ENCODE assay signal across 23 cellular contexts in the genomic region with DNA sequence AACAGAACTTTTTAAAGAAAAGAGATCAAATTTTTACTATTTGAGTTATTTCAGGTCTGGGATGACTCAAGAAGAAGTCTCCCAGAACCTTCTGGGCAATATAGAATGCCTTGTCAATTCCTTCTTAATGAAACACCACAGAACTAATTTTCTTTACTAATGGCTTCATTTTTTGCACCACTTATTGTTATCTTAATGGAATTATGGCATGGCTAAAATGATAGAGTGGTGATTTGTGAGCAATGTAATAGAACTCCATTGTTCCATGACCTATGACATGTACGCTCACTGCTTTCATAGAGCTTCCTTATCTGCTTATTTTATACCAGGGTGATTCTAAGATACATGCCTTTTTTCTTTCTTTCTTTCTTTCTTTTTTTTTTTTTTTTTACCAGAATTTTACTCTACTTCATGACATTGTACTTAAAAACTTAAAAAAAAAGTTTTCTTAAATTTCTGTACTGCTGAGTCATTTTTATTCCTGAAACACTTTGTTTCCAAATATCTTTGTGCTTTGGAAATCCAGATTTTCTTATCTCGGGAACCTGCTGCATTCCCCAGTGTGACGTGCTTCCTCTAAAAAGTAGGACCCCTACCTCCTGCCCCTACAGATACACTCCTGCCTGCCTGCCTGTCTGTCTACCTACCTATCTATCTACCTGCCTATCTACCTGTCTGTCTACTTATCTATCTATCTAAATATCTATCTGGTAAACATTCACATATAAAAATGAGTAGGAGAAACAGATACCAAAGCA.
DNase-seq lines count a peak whose midpoint lies in the region; ATAC-seq and TF ChIP-seq lines count a peak whose summit lies in the region.
"Had no signal": no experiment of that assay in that cellular context is flagged by ENCODE, and none has a peak within 500 bp of the region (broad histone marks: within the 10 kb centered on the region; RNA-seq: fewer than 3 reads in every experiment).

No MANE protein-coding gene starts in this region.

- no peaks in the 10 kb centered on the region for H4K20me1 ChIP-seq in GM23338 (replicated peaks; ENCODE audit: insufficient read depth)

- H3K27ac Mint-ChIP-seq in GM23338 = peak overlapping the region; percentile 48; the same call in 1 of the 2 replicates
- H3K27ac Mint-ChIP-seq in progenitor cell of endocrine pancreas = peak overlapping the region; percentile 46
- H3K27ac Mint-ChIP-seq: CD4-positive, alpha-beta memory T cell had no signal

- no peaks in the 10 kb centered on the region; the same call in 1 of the 2 replicates for H3K79me2 ChIP-seq in GM23338 (replicated peaks; ENCODE audit: insufficient read depth)

- H3K36me3 Mint-ChIP-seq in GM23338 (ENCODE audit: low read depth) (peaks cover 34% of the 10 kb centered on the region), progenitor cell of endocrine pancreas (ENCODE audit: insufficient read depth) (peaks cover 40% of the 10 kb centered on the region)
- H3K36me3 Mint-ChIP-seq: CD4-positive, alpha-beta memory T cell had no signal

- DNase-seq in GM23338 (ENCODE audit: low spot score) = no peak
- peak; percentile 57 for DNase-seq in amniotic epithelial cell (ENCODE audit: low read depth)
- DNase-seq in fibroblast of the aortic adventitia (ENCODE audit: low read depth) = peak; percentile 71
- DNase-seq in progenitor cell of endocrine pancreas (ENCODE audit: low spot score, unreplicated experiment) = no peak
- no peak for DNase-seq in activated CD4-positive, CD25-positive, alpha-beta regulatory T cell treated with anti-CD3 and anti-CD28 coated beads, Interleukin-2, amount 50 U/mL, for 72 hours
- DNase-seq in activated effector memory CD4-positive, alpha-beta T cell treated with Interleukin-2 at 50 U/mL for 16 hours = no peak
- DNase-seq in iPS-NIHi7 (ENCODE audit: extremely low spot score) = no peak
- DNase-seq: 8988T; Caco-2; CD4-positive, alpha-beta memory T cell; DND-41; KBM-7; MM.1S; NCI-H1105; NCI-H2081; NCI-H2171; NCI-H524 treated with DMSO at 0.1 percent for 48 hours; NCI-H82; SJCRH30 had no signal

- TF ChIP-seq CTCF in GM23338 (conservative IDR thresholded peaks at IDR 0.05; ENCODE audit: low read depth in 2 of 2) (no peak), fibroblast of the aortic adventitia (IDR thresholded peaks at IDR 0.05; ENCODE audit: insufficient read depth, low read length) (no peak), progenitor cell of endocrine pancreas (IDR thresholded peaks at IDR 0.05; ENCODE audit: unreplicated experiment) (no peak)

- H3K27me3 Mint-ChIP-seq in GM23338 (ENCODE audit: insufficient read depth, low read depth, poor library complexity) (no peaks in the 10 kb centered on the region), progenitor cell of endocrine pancreas (no peaks in the 10 kb centered on the region)

- H3K4me1 Mint-ChIP-seq in GM23338 = peaks cover 44% of the 10 kb centered on the region
- peaks cover 6% of the 10 kb centered on the region for H3K4me1 Mint-ChIP-seq in progenitor cell of endocrine pancreas (ENCODE audit: low read depth)
- H3K4me1 Mint-ChIP-seq: CD4-positive, alpha-beta memory T cell had no signal

- no peak for ATAC-seq in GM23338
- ATAC-seq: GM12878, HepG2 had no signal

- H3K4me1 ChIP-seq in GM23338 (ENCODE audit: insufficient read depth) = peaks cover 33% of the 10 kb centered on the region
- H3K4me1 ChIP-seq: BLaER1 treated with 17β-estradiol and CSF1 and Interleukin-3, amounts not matched to agents 10 nM and 100 nM; Caco-2; SJCRH30 had no signal

- H3K36me3 ChIP-seq in GM23338 (ENCODE audit: insufficient read depth) = peaks cover 16% of the 10 kb centered on the region; the same call in 1 of the 2 replicates

- no peak overlapping the region for H3K4me2 ChIP-seq in GM23338
- H3K4me2 ChIP-seq: BLaER1 treated with 17β-estradiol and CSF1 and Interleukin-3, amounts not matched to agents 10 nM and 100 nM had no signal

- no peak overlapping the region for H2AFZ ChIP-seq in GM23338

- H3F3A ChIP-seq in GM23338 (replicated peaks; ENCODE audit: low read depth) = no peaks in the 10 kb centered on the region

- peaks cover 6% of the 10 kb centered on the region; the same call in 1 of the 2 replicates for H3K9me2 ChIP-seq in GM23338 (ENCODE audit: insufficient read depth)

- H3K4me3 Mint-ChIP-seq in GM23338 = no peak overlapping the region
- H3K4me3 Mint-ChIP-seq in progenitor cell of endocrine pancreas (ENCODE audit: low read depth) = no peak overlapping the region
- H3K4me3 Mint-ChIP-seq: CD4-positive, alpha-beta memory T cell had no signal

- H3K4me3 ChIP-seq in GM23338 (no peak overlapping the region), fibroblast of the aortic adventitia (ENCODE audit: low read depth, low read length) (no peak overlapping the region)
- H3K4me3 ChIP-seq: BLaER1 treated with 17β-estradiol and CSF1 and Interleukin-3, amounts not matched to agents 10 nM and 100 nM; GM12878; HAP-1; SJCRH30 had no signal

- no peaks in the 10 kb centered on the region for H3K27me3 ChIP-seq in GM23338 (ENCODE audit: insufficient read depth)
- H3K27me3 ChIP-seq: BLaER1 treated with 17β-estradiol and CSF1 and Interleukin-3, amounts not matched to agents 10 nM and 100 nM; SJCRH30 had no signal

- H3K9me3 Mint-ChIP-seq in GM23338 (no peaks in the 10 kb centered on the region; the same call in 2 of the 3 replicates), progenitor cell of endocrine pancreas (ENCODE audit: low read depth) (no peaks in the 10 kb centered on the region)

- H3K27ac ChIP-seq in GM23338 (ENCODE audit: low read depth) = no peak overlapping the region
- H3K27ac ChIP-seq: BLaER1 treated with 17β-estradiol and CSF1 and Interleukin-3, amounts not matched to agents 10 nM and 100 nM; SJCRH30 had no signal

TF ChIP-seq in GM23338, 12 proteins besides CTCF, POLR2A, EP300 and RAD21:
- TF ChIP-seq JUNB (IDR thresholded peaks at IDR 0.05; ENCODE audit: unreplicated experiment) = no peak
- no peak for TF ChIP-seq STAT1 (IDR thresholded peaks at IDR 0.05; ENCODE audit: unreplicated experiment)
- TF ChIP-seq, protein P1, sequence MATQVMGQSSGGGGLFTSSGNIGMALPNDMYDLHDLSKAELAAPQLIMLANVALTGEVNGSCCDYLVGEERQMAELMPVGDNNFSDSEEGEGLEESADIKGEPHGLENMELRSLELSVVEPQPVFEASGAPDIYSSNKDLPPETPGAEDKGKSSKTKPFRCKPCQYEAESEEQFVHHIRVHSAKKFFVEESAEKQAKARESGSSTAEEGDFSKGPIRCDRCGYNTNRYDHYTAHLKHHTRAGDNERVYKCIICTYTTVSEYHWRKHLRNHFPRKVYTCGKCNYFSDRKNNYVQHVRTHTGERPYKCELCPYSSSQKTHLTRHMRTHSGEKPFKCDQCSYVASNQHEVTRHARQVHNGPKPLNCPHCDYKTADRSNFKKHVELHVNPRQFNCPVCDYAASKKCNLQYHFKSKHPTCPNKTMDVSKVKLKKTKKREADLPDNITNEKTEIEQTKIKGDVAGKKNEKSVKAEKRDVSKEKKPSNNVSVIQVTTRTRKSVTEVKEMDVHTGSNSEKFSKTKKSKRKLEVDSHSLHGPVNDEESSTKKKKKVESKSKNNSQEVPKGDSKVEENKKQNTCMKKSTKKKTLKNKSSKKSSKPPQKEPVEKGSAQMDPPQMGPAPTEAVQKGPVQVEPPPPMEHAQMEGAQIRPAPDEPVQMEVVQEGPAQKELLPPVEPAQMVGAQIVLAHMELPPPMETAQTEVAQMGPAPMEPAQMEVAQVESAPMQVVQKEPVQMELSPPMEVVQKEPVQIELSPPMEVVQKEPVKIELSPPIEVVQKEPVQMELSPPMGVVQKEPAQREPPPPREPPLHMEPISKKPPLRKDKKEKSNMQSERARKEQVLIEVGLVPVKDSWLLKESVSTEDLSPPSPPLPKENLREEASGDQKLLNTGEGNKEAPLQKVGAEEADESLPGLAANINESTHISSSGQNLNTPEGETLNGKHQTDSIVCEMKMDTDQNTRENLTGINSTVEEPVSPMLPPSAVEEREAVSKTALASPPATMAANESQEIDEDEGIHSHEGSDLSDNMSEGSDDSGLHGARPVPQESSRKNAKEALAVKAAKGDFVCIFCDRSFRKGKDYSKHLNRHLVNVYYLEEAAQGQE (IDR thresholded peaks at IDR 0.05; ENCODE audit: unreplicated experiment) = no peak
- no peak for TF ChIP-seq EZH2 (IDR thresholded peaks at IDR 0.05; ENCODE audit: low read depth, unreplicated experiment)
- no peak for TF ChIP-seq EZH2phosphoT487 (IDR thresholded peaks at IDR 0.05; ENCODE audit: unreplicated experiment)
- TF ChIP-seq ZNF114 (CRISPR knock-in tag; IDR thresholded peaks at IDR 0.05) = no peak
- TF ChIP-seq ZNF331 (CRISPR knock-in tag; IDR thresholded peaks at IDR 0.05; ENCODE audit: low read depth) = no peak

Comparison
In these comparisons a context has a peak if more than half of its experiments do, and no peak if none do; other contexts are left out.
1. DNase-seq: peak in amniotic epithelial cell (single experiment) and fibroblast of the aortic adventitia (single experiment); none in GM23338 (single experiment), progenitor cell of endocrine pancreas (single experiment), activated CD4-positive, CD25-positive, alpha-beta regulatory T cell treated with anti-CD3 and anti-CD28 coated beads, Interleukin-2, amount 50 U/mL, for 72 hours (single experiment), activated effector memory CD4-positive, alpha-beta T cell treated with Interleukin-2 at 50 U/mL for 16 hours (single experiment) and iPS-NIHi7 (single experiment).